ENCODE assay signal across 10 cellular contexts in the genomic region with DNA sequence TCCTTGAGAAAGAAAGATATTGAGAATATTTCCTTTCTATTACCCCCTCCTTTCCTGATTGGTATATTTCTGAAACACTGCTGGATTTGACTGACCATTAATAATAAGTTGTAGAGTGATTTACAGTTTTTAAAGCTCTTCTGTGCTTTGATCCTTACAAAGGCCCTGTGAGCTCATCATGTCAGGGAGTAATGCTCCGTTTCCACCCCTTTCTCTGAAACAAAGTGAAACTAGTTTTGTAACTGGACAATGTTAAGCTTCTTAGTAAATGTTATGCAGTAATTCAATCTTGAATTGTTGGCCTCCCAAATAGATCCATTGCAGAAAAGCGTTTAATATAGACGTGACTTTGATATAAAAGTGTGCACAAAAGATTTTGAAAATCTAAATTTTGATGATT.
DNase-seq lines count a peak whose midpoint lies in the region; ATAC-seq and TF ChIP-seq lines count a peak whose summit lies in the region.
"Had no signal": no experiment of that assay in that cellular context is flagged by ENCODE, and none has a peak within 500 bp of the region (broad histone marks: within the 10 kb centered on the region; RNA-seq: fewer than 3 reads in every experiment).

No MANE protein-coding gene starts in this region.

- H3K36me3 Mint-ChIP-seq in activated T-helper 17 cell treated with anti-CD3 and anti-CD28 coated beads, Interleukin-2, amount 50 U/mL, for 72 hours (ENCODE audit: low read depth) = no peaks in the 10 kb centered on the region

- no peaks in the 10 kb centered on the region for H3K4me1 Mint-ChIP-seq in activated T-helper 17 cell treated with anti-CD3 and anti-CD28 coated beads, Interleukin-2, amount 50 U/mL, for 72 hours

- H3K27ac ChIP-seq in ACC112 (ENCODE audit: low read depth, low read length) = no peak overlapping the region

- H3K4me3 Mint-ChIP-seq in activated T-helper 17 cell treated with anti-CD3 and anti-CD28 coated beads, Interleukin-2, amount 50 U/mL, for 72 hours = peak overlapping the region; percentile 6
- H3K4me3 Mint-ChIP-seq: activated T-helper 1 cell treated with anti-CD3 and anti-CD28 coated beads, Interleukin-12 subunit alpha, Interleukin-12 subunit beta, Interleukin-2, Interleukin-4 antibody, amounts not matched to agents 30 ng/mL and 10 ng/mL and 1 ng/mL, durations not matched to agents 14 hours and 24 hours and 36 hours; stimulated activated naive CD8-positive, alpha-beta T cell treated with anti-CD3 and anti-CD28 coated beads, Interleukin-15, Interleukin-2, amounts not matched to agents 100 ng/mL and 50 ng/mL, for 24 hours had no signal

- H3K4me3 ChIP-seq in ACC112 (ENCODE audit: low read depth, low read length) = peak overlapping the region; percentile 70

- no peak for TF ChIP-seq CTCF in GM10248 (IDR thresholded peaks at IDR 0.05; ENCODE audit: control extremely low read depth, extremely low read depth, low read depth, missing control alignments)

- H2AFZ ChIP-seq in ACC112 (ENCODE audit: low read length, unreplicated experiment) = peak overlapping the region; percentile 72

- no peak overlapping the region for H3K27ac Mint-ChIP-seq in activated T-helper 17 cell treated with anti-CD3 and anti-CD28 coated beads, Interleukin-2, amount 50 U/mL, for 72 hours
- H3K27ac Mint-ChIP-seq: activated T-helper 1 cell treated with anti-CD3 and anti-CD28 coated beads, Interleukin-12 subunit alpha, Interleukin-12 subunit beta, Interleukin-2, Interleukin-4 antibody, amounts not matched to agents 30 ng/mL and 10 ng/mL and 1 ng/mL, durations not matched to agents 14 hours and 24 hours and 36 hours; stimulated activated naive CD8-positive, alpha-beta T cell treated with anti-CD3 and anti-CD28 coated beads, Interleukin-15, Interleukin-2, amounts not matched to agents 100 ng/mL and 50 ng/mL, for 24 hours had no signal

- no peaks in the 10 kb centered on the region for H3K36me3 ChIP-seq in ACC112 (ENCODE audit: insufficient read depth, low read length)

- peaks cover 3% of the 10 kb centered on the region for H3K4me1 ChIP-seq in ACC112 (ENCODE audit: control insufficient read depth, insufficient read depth, low read length, unreplicated experiment)

- ATAC-seq in HG02610 (IDR thresholded peaks at IDR 0.05; ENCODE audit: unreplicated experiment) = peak; percentile 52
- ATAC-seq in activated T-helper 17 cell treated with anti-CD3 and anti-CD28 coated beads, Interleukin-2, amount 50 U/mL, for 72 hours (replicated peaks) = no peak
- no peak for ATAC-seq in GM21390 (IDR thresholded peaks at IDR 0.05; ENCODE audit: unreplicated experiment)

- CTCF ChIA-PET in GM10248 (lab: Yijun Ruan, JAX) = no interaction called here

- no peaks in the 10 kb centered on the region for H3K9me3 Mint-ChIP-seq in activated T-helper 17 cell treated with anti-CD3 and anti-CD28 coated beads, Interleukin-2, amount 50 U/mL, for 72 hours
- H3K9me3 Mint-ChIP-seq: activated T-helper 1 cell treated with anti-CD3 and anti-CD28 coated beads, Interleukin-12 subunit alpha, Interleukin-12 subunit beta, Interleukin-2, Interleukin-4 antibody, amounts not matched to agents 30 ng/mL and 10 ng/mL and 1 ng/mL, durations not matched to agents 14 hours and 24 hours and 36 hours; stimulated activated naive CD8-positive, alpha-beta T cell treated with anti-CD3 and anti-CD28 coated beads, Interleukin-15, Interleukin-2, amounts not matched to agents 100 ng/mL and 50 ng/mL, for 24 hours had no signal

- no peaks in the 10 kb centered on the region for H3K79me2 ChIP-seq in ACC112 (ENCODE audit: control insufficient read depth, insufficient read depth, low read length, unreplicated experiment)

- POLR2A ChIA-PET in GM10248 (lab: Yijun Ruan, JAX) = no interaction called here

- DNase-seq in left kidney (ENCODE audit: low read depth, low spot score) (peak; percentile 19), GM10248 (ENCODE audit: extremely low spot score) (no peak), NCI-H524 treated with DMSO at 0.1 percent for 48 hours (lab: John Stamatoyannopoulos, UW) (no peak), NCI-H2196 (lab: John Stamatoyannopoulos, UW; ENCODE audit: unreplicated experiment) (no peak)

- H3K27me3 Mint-ChIP-seq in activated T-helper 17 cell treated with anti-CD3 and anti-CD28 coated beads, Interleukin-2, amount 50 U/mL, for 72 hours = no peaks in the 10 kb centered on the region
- H3K27me3 Mint-ChIP-seq: stimulated activated naive CD8-positive, alpha-beta T cell treated with anti-CD3 and anti-CD28 coated beads, Interleukin-15, Interleukin-2, amounts not matched to agents 100 ng/mL and 50 ng/mL, for 24 hours had no signal

- H3K27me3 ChIP-seq in ACC112 (ENCODE audit: insufficient read depth, low read length) = no peaks in the 10 kb centered on the region
